Comparison of ENCODE assay signal across 1 cellular context in the genomic region with DNA sequence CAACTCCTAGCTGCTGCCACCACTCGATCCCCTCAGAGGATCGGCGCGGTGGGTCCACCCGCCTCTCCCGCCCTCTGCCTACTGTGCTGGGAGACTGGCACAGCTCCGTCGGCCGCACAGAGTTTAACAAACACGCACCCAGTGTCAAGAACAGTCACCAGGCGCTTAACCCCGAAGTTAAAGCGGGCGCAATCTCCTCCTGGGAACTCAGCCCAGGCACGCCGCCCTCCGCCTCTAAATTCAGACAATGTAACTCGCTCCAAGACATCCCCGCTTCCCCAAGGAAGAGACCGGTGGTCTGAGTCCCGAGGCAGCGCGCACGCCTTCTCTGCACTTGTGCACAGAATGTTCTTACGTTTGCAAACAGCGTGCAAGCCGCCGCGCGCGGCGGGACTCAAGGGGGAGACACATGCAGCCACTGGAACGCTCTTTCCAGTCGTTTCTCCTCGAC.
TF ChIP-seq lines count a peak whose summit lies in the region.

No MANE protein-coding gene starts in this region.

TF ChIP-seq in GM12878, 131 proteins besides CTCF, POLR2A, EP300 and RAD21 (continued from another document):
- TF ChIP-seq CUX1 (IDR thresholded peaks at IDR 0.05; ENCODE audit: insufficient replicate concordance, low read depth, low read length) (peak; percentile 11), SMAD1 (IDR thresholded peaks at IDR 0.05; ENCODE audit: low read depth, partially characterized antibody) (peak; percentile 80), NFIC (IDR thresholded peaks at IDR 0.05; ENCODE audit: low read depth, low read length) (no peak), ZSCAN29 (IDR thresholded peaks at IDR 0.05) (0 out of 2 replicates have a peak, but pooled peaks have one; percentile 8), TBL1XR1 (IDR thresholded peaks at IDR 0.05; ENCODE audit: low read depth, low read length) (0 out of 2 replicates have a peak, but pooled peaks have one; percentile 9), SMC3 (IDR thresholded peaks at IDR 0.05; ENCODE audit: borderline replicate concordance, low read length) (no peak), LARP7 (IDR thresholded peaks at IDR 0.05) (peak; percentile 77; the same call in 1 of the 2 replicates), NBN (IDR thresholded peaks at IDR 0.05) (0 out of 2 replicates have a peak, but pooled peaks have one; percentile 9), ASH2L (IDR thresholded peaks at IDR 0.05; ENCODE audit: borderline replicate concordance, low read depth) (no peak), TCF3 (IDR thresholded peaks at IDR 0.05; ENCODE audit: borderline replicate concordance, insufficient read depth, low read depth, low read length) (no peak), RB1 (IDR thresholded peaks at IDR 0.05; ENCODE audit: borderline replicate concordance) (0 out of 2 replicates have a peak, but pooled peaks have one; percentile 72), MLLT1 (IDR thresholded peaks at IDR 0.05) (peak; percentile 99), E2F4 (IDR thresholded peaks at IDR 0.05; ENCODE audit: low read depth, low read length) (0 out of 2 replicates have a peak, but pooled peaks have one; percentile 4), PRDM15 (CRISPR knock-in tag; IDR thresholded peaks at IDR 0.05) (peak; percentile 58; the same call in 1 of the 2 replicates), BMI1 (IDR thresholded peaks at IDR 0.05; ENCODE audit: borderline replicate concordance) (peak; percentile 48), WRNIP1 (IDR thresholded peaks at IDR 0.05; ENCODE audit: borderline replicate concordance, low read depth, low read length) (no peak), POLR2AphosphoS2 (IDR thresholded peaks at IDR 0.05; ENCODE audit: low read depth, low read length) (0 out of 2 replicates have a peak, but pooled peaks have one; percentile 11), SPI1 (IDR thresholded peaks at IDR 0.05; ENCODE audit: borderline replicate concordance, insufficient read depth, low read depth, low read length) (no peak), EED (IDR thresholded peaks at IDR 0.05; ENCODE audit: low read depth) (no peak), FOXM1 (IDR thresholded peaks at IDR 0.05; ENCODE audit: low read depth, low read length) (no peak), BCL3 (IDR thresholded peaks at IDR 0.05; ENCODE audit: borderline replicate concordance, insufficient read depth, low read depth, low read length, poor library complexity, severe bottlenecking) (peak; percentile 8), SMAD5 (IDR thresholded peaks at IDR 0.05; ENCODE audit: low read depth) (no peak), MTA3 (IDR thresholded peaks at IDR 0.05; ENCODE audit: borderline replicate concordance, low read length) (no peak), ZBTB4 (CRISPR knock-in tag; IDR thresholded peaks at IDR 0.05) (peak; percentile 82), MAX (IDR thresholded peaks at IDR 0.05; ENCODE audit: low read depth, low read length) (peak; percentile 13; the same call in 1 of the 2 replicates), POU2F2 (IDR thresholded peaks at IDR 0.05; ENCODE audit: borderline replicate concordance, low read depth, low read length) (peak; percentile 8; the same call in 1 of the 3 replicates), BACH1 (IDR thresholded peaks at IDR 0.05; ENCODE audit: borderline replicate concordance) (peak; percentile 97), CHD2 (IDR thresholded peaks at IDR 0.05; ENCODE audit: borderline replicate concordance, low read depth, low read length) (peak; percentile 1; the same call in 1 of the 2 replicates)
- TF ChIP-seq, protein P1, sequence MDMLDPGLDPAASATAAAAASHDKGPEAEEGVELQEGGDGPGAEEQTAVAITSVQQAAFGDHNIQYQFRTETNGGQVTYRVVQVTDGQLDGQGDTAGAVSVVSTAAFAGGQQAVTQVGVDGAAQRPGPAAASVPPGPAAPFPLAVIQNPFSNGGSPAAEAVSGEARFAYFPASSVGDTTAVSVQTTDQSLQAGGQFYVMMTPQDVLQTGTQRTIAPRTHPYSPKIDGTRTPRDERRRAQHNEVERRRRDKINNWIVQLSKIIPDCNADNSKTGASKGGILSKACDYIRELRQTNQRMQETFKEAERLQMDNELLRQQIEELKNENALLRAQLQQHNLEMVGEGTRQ (IDR thresholded peaks at IDR 0.05; ENCODE audit: borderline replicate concordance, low read depth, low read length), result no peak; the same call in 1 of the 2 replicates
TF ChIP-seq in GM12878: peak in this region for 18.
